Comparison of ENCODE assay signal across 9 cellular contexts in genomic region chr12:121748571-121749265, GRCh38. TPM values are rescaled to one million over a fixed set of nuclear protein-coding genes. Genes with fewer than 3 reads are reported as not detected.
DNase-seq lines count a peak whose midpoint lies in the region; ATAC-seq, FAIRE-seq and TF ChIP-seq lines count a peak whose summit lies in the region.
"Had no signal": no experiment of that assay in that cellular context is flagged by ENCODE, and none has a peak within 500 bp of the region (broad histone marks: within the 10 kb centered on the region; RNA-seq: fewer than 3 reads in every experiment).

No MANE protein-coding gene starts in this region.

- H3K36me3 ChIP-seq in MG63 = no peaks in the 10 kb centered on the region
- H3K36me3 ChIP-seq: neutrophil had no signal

- no peak for TF ChIP-seq POLR2A in GM12892 (IDR thresholded peaks at IDR 0.05; ENCODE audit: low read depth, low read length)

- H3K9me3 ChIP-seq in MG63 = no peaks in the 10 kb centered on the region
- H3K9me3 ChIP-seq: neutrophil had no signal

- DNase-seq in MG63 = peak; percentile 19
- peak; percentile 90 for DNase-seq in amniotic epithelial cell (ENCODE audit: low read depth)
- peak; percentile 84 for DNase-seq in kidney glomerular epithelial cell (lab: John Stamatoyannopoulos, UW)
- DNase-seq in GM12892 (ENCODE audit: insufficient read length) = no peak
- DNase-seq in globus pallidus (ENCODE audit: low spot score) = no peak
- DNase-seq in NCI-H2029 (lab: John Stamatoyannopoulos, UW) = no peak

- no peaks in the 10 kb centered on the region for H3K27me3 ChIP-seq in MG63
- H3K27me3 ChIP-seq: neutrophil had no signal

- FAIRE-seq in G401.6 (lab: Jason Lieb, UNC) (peak; percentile 99), GM12892 (lab: Jason Lieb, UNC) (no peak)

- no peak for ATAC-seq in GM19351 (IDR thresholded peaks at IDR 0.05; ENCODE audit: unreplicated experiment)

- no peak overlapping the region for H3K4me3 ChIP-seq in MG63

RNA-seq across cellular contexts. Expression of gene TMEM120B, which starts 36.2 kb away (rescaled TPM):
- 3.6 and 6.6 TPM in 2 replicates for total RNA-seq in MG63 (2014; rRNA removed; shearing (Covaris generic); ENCODE audit: low replicate concordance)
- 7.7 TPM for polyA plus RNA-seq in GM12892 (2012; ENCODE audit: missing spikeins)

RNA-seq across cellular contexts. Expression of gene RHOF, which starts 44.8 kb away (rescaled TPM):
- 0.20 and 6.3 TPM in 2 replicates for total RNA-seq in MG63 (2014; rRNA removed; shearing (Covaris generic); ENCODE audit: low replicate concordance)
- 32.0 TPM for polyA plus RNA-seq in GM12892 (2012; ENCODE audit: missing spikeins)

RNA-seq across cellular contexts. Expression of gene SETD1B, which starts 55.1 kb away (rescaled TPM):
- 1.0 and 1.1 TPM in 2 replicates for total RNA-seq in MG63 (2014; rRNA removed; shearing (Covaris generic); ENCODE audit: low replicate concordance)
- 2.1 TPM for polyA plus RNA-seq in GM12892 (2012; ENCODE audit: missing spikeins)

Comparison
In these comparisons a context has a peak if more than half of its experiments do, and no peak if none do; other contexts are left out.
1. DNase-seq: peak in MG63 (single experiment), amniotic epithelial cell (single experiment) and kidney glomerular epithelial cell (single experiment); none in GM12892 (single experiment), globus pallidus (single experiment) and NCI-H2029 (single experiment).